Comparison of ENCODE assay signal across 16 cellular contexts in the genomic region with DNA sequence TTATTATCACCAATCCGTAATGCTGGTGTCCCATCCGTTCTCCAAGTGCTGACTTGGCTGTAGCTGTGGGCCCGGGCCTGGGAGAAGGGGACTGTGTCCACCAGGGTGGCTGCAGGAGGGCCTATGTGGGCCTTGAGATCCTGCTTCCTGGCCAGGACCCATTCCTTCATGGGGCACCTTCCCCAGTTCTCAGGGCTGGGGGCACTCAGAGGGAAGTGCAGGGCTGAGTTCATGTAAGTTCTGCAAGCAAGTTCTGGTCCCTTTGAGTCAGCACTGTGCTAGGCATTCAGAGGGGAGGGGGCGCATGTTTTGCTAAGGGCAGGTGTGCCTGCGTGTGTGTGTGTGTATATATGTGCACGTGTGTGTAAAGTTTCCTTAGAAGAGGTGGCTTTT.
DNase-seq lines count a peak whose midpoint lies in the region; ATAC-seq and TF ChIP-seq lines count a peak whose summit lies in the region.
"Had no signal": no experiment of that assay in that cellular context is flagged by ENCODE, and none has a peak within 500 bp of the region (broad histone marks: within the 10 kb centered on the region; RNA-seq: fewer than 3 reads in every experiment).

No MANE protein-coding gene starts in this region.

- H3K9me3 ChIP-seq in neural cell (ENCODE audit: low read length): no peaks in the 10 kb centered on the region
- H3K9me3 ChIP-seq: BLaER1, Caco-2 had no signal

- no peak overlapping the region for H3K4me2 ChIP-seq in neural cell (ENCODE audit: low read length)
- H3K4me2 ChIP-seq: BLaER1 had no signal

- peak overlapping the region; percentile 65 for H3K27ac ChIP-seq in neural cell (ENCODE audit: low read length)
- H3K27ac ChIP-seq: 22Rv1, BLaER1 had no signal

- H3K27me3 ChIP-seq in neural cell (ENCODE audit: insufficient read depth, low read depth, low read length): no peaks in the 10 kb centered on the region
- H3K27me3 ChIP-seq: BLaER1 had no signal

- no peaks in the 10 kb centered on the region for H3K36me3 ChIP-seq in neural cell (ENCODE audit: insufficient read depth, low read length)
- H3K36me3 ChIP-seq: BLaER1 had no signal

- no peak for TF ChIP-seq EP300 in neural cell (conservative IDR thresholded peaks at IDR 0.05; ENCODE audit: poor library complexity, severe bottlenecking)

- peaks cover 0 to 3% (median 0%) of the 10 kb centered on the region in 5 experiments for H3K9me3 Mint-ChIP-seq in brain
- no peaks in the 10 kb centered on the region for H3K9me3 Mint-ChIP-seq in stimulated activated effector memory CD8-positive, alpha-beta T cell treated with anti-CD3 and anti-CD28 coated beads, Interleukin-12 subunit alpha, Interleukin-12 subunit beta, amount 100 ng/mL, for 72 hours
- H3K9me3 Mint-ChIP-seq: CD8-positive, alpha-beta memory T cell had no signal

- peak; percentile 9 for ATAC-seq in stimulated activated effector memory CD8-positive, alpha-beta T cell treated with anti-CD3 and anti-CD28 coated beads, Interleukin-12 subunit alpha, Interleukin-12 subunit beta, amount 100 ng/mL, for 72 hours
- ATAC-seq in GM21717 (IDR thresholded peaks at IDR 0.05; ENCODE audit: unreplicated experiment) (no peak), HG02970 (IDR thresholded peaks at IDR 0.05; ENCODE audit: low FRiP score, unreplicated experiment) (no peak)
- ATAC-seq: HCT116 had no signal

- peaks cover 9% of the 10 kb centered on the region for H3K79me2 ChIP-seq in neural cell (replicated peaks; ENCODE audit: insufficient read depth, low read length)

- H3F3A ChIP-seq in neural cell (ENCODE audit: insufficient read depth, low read length, poor library complexity, severe bottlenecking): no peaks in the 10 kb centered on the region

- H3K4me3 ChIP-seq in neural cell (ENCODE audit: low read length): no peak overlapping the region
- H3K4me3 ChIP-seq: BLaER1 had no signal

- TF ChIP-seq CTCF in brain (conservative IDR thresholded peaks at IDR 0.05) (no peak), neural cell (IDR thresholded peaks at IDR 0.05; ENCODE audit: poor library complexity, severe bottlenecking) (no peak)

- TF ChIP-seq RAD21 in neural cell (conservative IDR thresholded peaks at IDR 0.05): no peak

- H3K4me1 Mint-ChIP-seq in brain: peaks cover 80% of the 10 kb centered on the region
- H3K4me1 Mint-ChIP-seq in stimulated activated effector memory CD8-positive, alpha-beta T cell treated with anti-CD3 and anti-CD28 coated beads, Interleukin-12 subunit alpha, Interleukin-12 subunit beta, amount 100 ng/mL, for 72 hours: no peaks in the 10 kb centered on the region
- H3K4me1 Mint-ChIP-seq: CD8-positive, alpha-beta memory T cell had no signal

- no peaks in the 10 kb centered on the region for H4K20me1 ChIP-seq in neural cell (ENCODE audit: insufficient read depth)
- H4K20me1 ChIP-seq: BLaER1 had no signal

- no peak overlapping the region for H3K9ac ChIP-seq in neural cell (ENCODE audit: low read length)
- H3K9ac ChIP-seq: BLaER1 had no signal

- no peak overlapping the region for H3K4me3 Mint-ChIP-seq in brain
- H3K4me3 Mint-ChIP-seq in stimulated activated effector memory CD8-positive, alpha-beta T cell treated with anti-CD3 and anti-CD28 coated beads, Interleukin-12 subunit alpha, Interleukin-12 subunit beta, amount 100 ng/mL, for 72 hours: no peak overlapping the region
- H3K4me3 Mint-ChIP-seq: CD8-positive, alpha-beta memory T cell had no signal

- peak; percentile 47 for DNase-seq in activated effector memory CD4-positive, alpha-beta T cell treated with anti-CD3 and anti-CD28 coated beads, Interleukin-2, amount 50 U/mL, for 16 hours
- DNase-seq in activated effector memory CD4-positive, alpha-beta T cell treated with Interleukin-2 at 50 U/mL for 16 hours: no peak
- DNase-seq in stimulated activated effector memory CD8-positive, alpha-beta T cell treated with anti-CD3 and anti-CD28 coated beads, Interleukin-12 subunit alpha, Interleukin-12 subunit beta, amount 100 ng/mL, for 72 hours (ENCODE audit: low spot score in 2 of 2): no peak
- no peak for DNase-seq in NCI-H1048 (lab: John Stamatoyannopoulos, UW)
- DNase-seq: AML-193; Caco-2; CD8-positive, alpha-beta memory T cell; DND-41; GDM1 had no signal

- H2AFZ ChIP-seq in neural cell (ENCODE audit: low read depth, low read length): no peak overlapping the region

- no peaks in the 10 kb centered on the region for H3K9me2 ChIP-seq in neural cell (ENCODE audit: insufficient read depth, low read length)

- no peaks in the 10 kb centered on the region for H3K36me3 Mint-ChIP-seq in brain
- H3K36me3 Mint-ChIP-seq in stimulated activated effector memory CD8-positive, alpha-beta T cell treated with anti-CD3 and anti-CD28 coated beads, Interleukin-12 subunit alpha, Interleukin-12 subunit beta, amount 100 ng/mL, for 72 hours: no peaks in the 10 kb centered on the region
- H3K36me3 Mint-ChIP-seq: CD8-positive, alpha-beta memory T cell had no signal

- no peaks in the 10 kb centered on the region for H3K27me3 Mint-ChIP-seq in brain

- peak overlapping the region in 4 of 5 experiments; percentile 15 to 90 (median 72) for H3K27ac Mint-ChIP-seq in brain
- no peak overlapping the region for H3K27ac Mint-ChIP-seq in stimulated activated effector memory CD8-positive, alpha-beta T cell treated with anti-CD3 and anti-CD28 coated beads, Interleukin-12 subunit alpha, Interleukin-12 subunit beta, amount 100 ng/mL, for 72 hours
- H3K27ac Mint-ChIP-seq: CD8-positive, alpha-beta memory T cell had no signal

TF ChIP-seq in neural cell, 6 proteins besides CTCF, POLR2A, EP300 and RAD21:
- TF ChIP-seq, protein P1, sequence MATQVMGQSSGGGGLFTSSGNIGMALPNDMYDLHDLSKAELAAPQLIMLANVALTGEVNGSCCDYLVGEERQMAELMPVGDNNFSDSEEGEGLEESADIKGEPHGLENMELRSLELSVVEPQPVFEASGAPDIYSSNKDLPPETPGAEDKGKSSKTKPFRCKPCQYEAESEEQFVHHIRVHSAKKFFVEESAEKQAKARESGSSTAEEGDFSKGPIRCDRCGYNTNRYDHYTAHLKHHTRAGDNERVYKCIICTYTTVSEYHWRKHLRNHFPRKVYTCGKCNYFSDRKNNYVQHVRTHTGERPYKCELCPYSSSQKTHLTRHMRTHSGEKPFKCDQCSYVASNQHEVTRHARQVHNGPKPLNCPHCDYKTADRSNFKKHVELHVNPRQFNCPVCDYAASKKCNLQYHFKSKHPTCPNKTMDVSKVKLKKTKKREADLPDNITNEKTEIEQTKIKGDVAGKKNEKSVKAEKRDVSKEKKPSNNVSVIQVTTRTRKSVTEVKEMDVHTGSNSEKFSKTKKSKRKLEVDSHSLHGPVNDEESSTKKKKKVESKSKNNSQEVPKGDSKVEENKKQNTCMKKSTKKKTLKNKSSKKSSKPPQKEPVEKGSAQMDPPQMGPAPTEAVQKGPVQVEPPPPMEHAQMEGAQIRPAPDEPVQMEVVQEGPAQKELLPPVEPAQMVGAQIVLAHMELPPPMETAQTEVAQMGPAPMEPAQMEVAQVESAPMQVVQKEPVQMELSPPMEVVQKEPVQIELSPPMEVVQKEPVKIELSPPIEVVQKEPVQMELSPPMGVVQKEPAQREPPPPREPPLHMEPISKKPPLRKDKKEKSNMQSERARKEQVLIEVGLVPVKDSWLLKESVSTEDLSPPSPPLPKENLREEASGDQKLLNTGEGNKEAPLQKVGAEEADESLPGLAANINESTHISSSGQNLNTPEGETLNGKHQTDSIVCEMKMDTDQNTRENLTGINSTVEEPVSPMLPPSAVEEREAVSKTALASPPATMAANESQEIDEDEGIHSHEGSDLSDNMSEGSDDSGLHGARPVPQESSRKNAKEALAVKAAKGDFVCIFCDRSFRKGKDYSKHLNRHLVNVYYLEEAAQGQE (IDR thresholded peaks at IDR 0.05; ENCODE audit: borderline replicate concordance): no peak
- no peak for TF ChIP-seq MXI1 (conservative IDR thresholded peaks at IDR 0.05; ENCODE audit: poor library complexity, severe bottlenecking)
TF ChIP-seq in neural cell: peak in this region for 0.
